ENCODE assay signal across 14 cellular contexts in genomic region chr10:90051053-90051452, GRCh38.
A peak's percentile ranks its signal among the peaks of the same experiment; 100 is the strongest.
DNase-seq lines count a peak whose midpoint lies in the region; ATAC-seq and TF ChIP-seq lines count a peak whose summit lies in the region.
"Had no signal": no experiment of that assay in that cellular context is flagged by ENCODE, and none has a peak within 500 bp of the region (broad histone marks: within the 10 kb centered on the region; RNA-seq: fewer than 3 reads in every experiment).

No MANE protein-coding gene starts in this region.

- intact Hi-C loops in mammary epithelial cell (cut with micrococcal nuclease): loop anchor here (1.0 to 5.0 kb wide), 2 partner anchors 44 to 71 kb away; no protein-coding TSS in a partner anchor

- peaks cover 34% of the 10 kb centered on the region for H3K4me1 ChIP-seq in mammary epithelial cell (ENCODE audit: insufficient read depth, low read length)
- H3K4me1 ChIP-seq: lower lobe of right lung, parathyroid adenoma had no signal

- in situ Hi-C loops in mammary epithelial cell (cut with MboI; ENCODE audit: low sequenced_read_pairs in 2 of 2): no loop called here

- H3K27me3 ChIP-seq in mammary epithelial cell (ENCODE audit: insufficient read depth, low read length): no peaks in the 10 kb centered on the region

- H2AFZ ChIP-seq in mammary epithelial cell (ENCODE audit: low read depth, low read length): peak overlapping the region; percentile 81
- H2AFZ ChIP-seq: parathyroid adenoma had no signal

- peak overlapping the region; percentile 6; the same call in 1 of the 2 replicates for H3K27ac ChIP-seq in C4-2B
- peak overlapping the region; percentile 92 for H3K27ac ChIP-seq in mammary epithelial cell (ENCODE audit: insufficient read depth, low read depth, low read length)
- H3K27ac ChIP-seq: lower lobe of right lung, parathyroid adenoma had no signal

- CTCF ChIA-PET in mammary epithelial cell (lab: Charles Lee; ENCODE audit: low non-redundant PET): no interaction called here

- DNase-seq in GM12865 (ENCODE audit: low read depth): peak; percentile 3
- no peak for DNase-seq in mammary epithelial cell
- no peak for DNase-seq in SKM-1 treated with dmso at 0.1 percent for 144 hours (lab: John Stamatoyannopoulos, UW; ENCODE audit: unreplicated experiment)
- DNase-seq in SKM-1 (lab: John Stamatoyannopoulos, UW; ENCODE audit: unreplicated experiment): no peak
- no peak for DNase-seq in NOMO-1 (lab: John Stamatoyannopoulos, UW; ENCODE audit: unreplicated experiment in 2 of 2)
- DNase-seq: activated CD8-positive, alpha-beta memory T cell treated with anti-CD3 and anti-CD28 coated beads for 24 hours; dermis blood vessel endothelial cell; lower lobe of right lung; NCI-H2227 treated with DMSO at 0.1 percent for 48 hours; SIG-M5; substantia nigra had no signal

- no peaks in the 10 kb centered on the region for H3K9me3 ChIP-seq in mammary epithelial cell (replicated peaks; ENCODE audit: insufficient read depth, low read length)
- H3K9me3 ChIP-seq: lower lobe of right lung had no signal

- no peak overlapping the region for H3K9ac ChIP-seq in mammary epithelial cell (ENCODE audit: insufficient read depth, low read length)
- H3K9ac ChIP-seq: parathyroid adenoma had no signal

- H3K4me3 ChIP-seq in GM12865 (ENCODE audit: low read depth, low read length) (no peak overlapping the region), mammary epithelial cell (replicated peaks in 1 of 3; ENCODE audit: insufficient read depth in 1 of 3, low read depth in 2 of 3, low read length in 3 of 3) (no peak overlapping the region)
- H3K4me3 ChIP-seq: lower lobe of right lung had no signal

- TF ChIP-seq CTCF in C4-2B (conservative IDR thresholded peaks at IDR 0.05) (no peak), GM12865 (IDR thresholded peaks at IDR 0.05; ENCODE audit: insufficient read depth, low read depth, low read length, missing control alignments) (no peak), mammary epithelial cell (conservative IDR thresholded peaks at IDR 0.05 in 1 of 2, IDR thresholded peaks at IDR 0.05 in 1 of 2; ENCODE audit: extremely low read depth in 1 of 2, insufficient read depth in 1 of 2, low read depth in 1 of 2, low read length in 2 of 2) (no peak)

- H3K36me3 ChIP-seq in mammary epithelial cell (ENCODE audit: insufficient read depth, low read length): no peaks in the 10 kb centered on the region
- H3K36me3 ChIP-seq: lower lobe of right lung had no signal

- H4K20me1 ChIP-seq in mammary epithelial cell (ENCODE audit: insufficient read depth, low read length): no peaks in the 10 kb centered on the region

- dilution Hi-C loops in mammary epithelial cell (cut with HindIII; ENCODE audit: low sequenced_read_pairs): no loop called here

- peak; percentile 5 for ATAC-seq in HG03442 (IDR thresholded peaks at IDR 0.05; ENCODE audit: unreplicated experiment)

- peak overlapping the region; percentile 72 for H3K4me2 ChIP-seq in mammary epithelial cell (ENCODE audit: insufficient read depth, low read depth, low read length)

- H3K79me2 ChIP-seq in mammary epithelial cell (ENCODE audit: insufficient read depth, low read length): peaks cover 16% of the 10 kb centered on the region
- H3K79me2 ChIP-seq: parathyroid adenoma had no signal

- no TSS peak for BruUV-seq in mammary epithelial cell (replicated peaks; lab: Mats Ljungman, UMichigan)
